ENCODE assay signal across 1 cellular context in the genomic region with DNA sequence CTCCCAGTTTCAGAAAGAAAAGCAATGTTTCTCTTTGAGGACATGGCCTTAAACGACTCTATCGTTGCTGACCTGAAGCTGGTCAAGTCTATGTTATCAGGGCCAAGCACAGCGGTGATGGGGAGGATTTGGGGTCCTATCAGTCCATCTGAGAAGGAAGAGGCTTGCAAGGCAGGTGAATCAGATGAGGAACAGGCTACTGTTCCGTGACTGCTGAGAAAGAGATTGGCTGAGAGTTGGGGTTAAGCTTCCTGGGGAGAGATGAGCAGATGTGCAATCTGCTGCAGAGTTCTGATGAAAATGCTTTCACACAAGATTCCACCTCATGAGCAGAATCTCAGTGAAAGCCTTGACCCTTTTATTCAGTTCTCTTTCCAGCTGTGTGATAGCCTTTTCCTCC.
TF ChIP-seq lines count a peak whose summit lies in the region.

No MANE protein-coding gene starts in this region.

TF ChIP-seq in H1, 55 proteins besides CTCF, POLR2A, EP300 and RAD21:
- TF ChIP-seq FOSL1 (IDR thresholded peaks at IDR 0.05; ENCODE audit: insufficient read depth, low read depth, low read length): no peak
- TF ChIP-seq KDM4A (IDR thresholded peaks at IDR 0.05; ENCODE audit: low read depth, low read length, severe bottlenecking): no peak
- TF ChIP-seq, protein P1, sequence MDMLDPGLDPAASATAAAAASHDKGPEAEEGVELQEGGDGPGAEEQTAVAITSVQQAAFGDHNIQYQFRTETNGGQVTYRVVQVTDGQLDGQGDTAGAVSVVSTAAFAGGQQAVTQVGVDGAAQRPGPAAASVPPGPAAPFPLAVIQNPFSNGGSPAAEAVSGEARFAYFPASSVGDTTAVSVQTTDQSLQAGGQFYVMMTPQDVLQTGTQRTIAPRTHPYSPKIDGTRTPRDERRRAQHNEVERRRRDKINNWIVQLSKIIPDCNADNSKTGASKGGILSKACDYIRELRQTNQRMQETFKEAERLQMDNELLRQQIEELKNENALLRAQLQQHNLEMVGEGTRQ (IDR thresholded peaks at IDR 0.05; ENCODE audit: low read length): no peak
- no peak for TF ChIP-seq CHD1 (IDR thresholded peaks at IDR 0.05; ENCODE audit: low read depth, low read length)
- no peak for TF ChIP-seq KDM1A (IDR thresholded peaks at IDR 0.05; ENCODE audit: borderline replicate concordance, low read length)
- no peak for TF ChIP-seq SP4 (IDR thresholded peaks at IDR 0.05; ENCODE audit: low read length)
- no peak for TF ChIP-seq SRF (IDR thresholded peaks at IDR 0.05; ENCODE audit: low read depth, low read length)
- no peak for TF ChIP-seq GTF2F1 (IDR thresholded peaks at IDR 0.05; ENCODE audit: borderline replicate concordance, low read depth, low read length)
- no peak for TF ChIP-seq HDAC2 (IDR thresholded peaks at IDR 0.05; ENCODE audit: borderline replicate concordance in 1 of 2, low read depth in 2 of 2, low read length in 2 of 2)
- TF ChIP-seq NANOG (IDR thresholded peaks at IDR 0.05; ENCODE audit: insufficient read depth, low read depth, low read length, poor library complexity, severe bottlenecking): no peak
